13 cellular contexts compared by ENCODE assay signal in genomic region chr10:97788552-97789442, GRCh38. TPM values are rescaled to one million over a fixed set of nuclear protein-coding genes. Genes with fewer than 3 reads are reported as not detected.
DNase-seq lines count a peak whose midpoint lies in the region; ATAC-seq and TF ChIP-seq lines count a peak whose summit lies in the region.
"Had no signal": no experiment of that assay in that cellular context is flagged by ENCODE, and none has a peak within 500 bp of the region (broad histone marks: within the 10 kb centered on the region; RNA-seq: fewer than 3 reads in every experiment).

No MANE protein-coding gene starts in this region.

- intact Hi-C loops in mucosa of descending colon (cut with DNase I, micrococcal nuclease): no loop called here
- intact Hi-C loops in activated T-helper 1 cell treated with anti-CD3 and anti-CD28 coated beads, Interleukin-12 subunit alpha, Interleukin-12 subunit beta, Interleukin-2, Interleukin-4 antibody, amounts not matched to agents 30 ng/mL and 10 ng/mL and 1 ng/mL, durations not matched to agents 14 hours and 24 hours and 36 hours (cut with micrococcal nuclease): no loop called here
- intact Hi-C loops in activated CD4-positive, alpha-beta T cell treated with anti-CD3 and anti-CD28 coated beads, Interleukin-2, amount 10 ng/mL, durations not matched to agents 24 days and 14 days (cut with micrococcal nuclease): no loop called here

- DNase-seq in SJCRH30 (peak; percentile 69 to 80), fibroblast of villous mesenchyme (ENCODE audit: low read depth) (peak; percentile 50), mucosa of descending colon (peak; percentile 61 to 70 (median 68)), DMS79 treated with DMSO at 0.1 percent for 48 hours (lab: John Stamatoyannopoulos, UW) (no peak)
- DNase-seq in activated T-helper 1 cell treated with anti-CD3 and anti-CD28 coated beads, Interleukin-12 subunit alpha, Interleukin-12 subunit beta, Interleukin-2, Interleukin-4 antibody, amounts not matched to agents 30 ng/mL and 10 ng/mL and 1 ng/mL, durations not matched to agents 14 hours and 24 hours and 36 hours (ENCODE audit: low spot score): no peak
- DNase-seq in activated CD4-positive, alpha-beta T cell treated with anti-CD3 and anti-CD28 coated beads, Interleukin-2, amount 10 ng/mL, durations not matched to agents 24 days and 14 days: no peak
- DNase-seq: activated T-cell treated with anti-CD3 and anti-CD28 coated beads, Interleukin-2, amount 50 U/mL, for 48 hours; NCI-H774 had no signal

- ATAC-seq in mucosa of descending colon (peak; percentile 90), HG02840 (IDR thresholded peaks at IDR 0.05; ENCODE audit: low FRiP score, unreplicated experiment) (no peak)
- ATAC-seq: HCT116 had no signal

- H3K27ac ChIP-seq in BLaER1 (no peak overlapping the region; the same call in 1 of the 2 replicates), SJCRH30 (peak overlapping the region; percentile 48)

- TF ChIP-seq CTCF in fibroblast of villous mesenchyme (IDR thresholded peaks at IDR 0.05; ENCODE audit: insufficient read depth, low read depth, low read length) (no peak), mucosa of descending colon (IDR thresholded peaks at IDR 0.05) (no peak)

- no peak overlapping the region for H3K9ac ChIP-seq in BLaER1

- H3K9me3 ChIP-seq in BLaER1: no peaks in the 10 kb centered on the region
- H3K9me3 ChIP-seq in SJCRH30 (replicated peaks): no peaks in the 10 kb centered on the region
- no peaks in the 10 kb centered on the region for H3K9me3 ChIP-seq in mucosa of descending colon

- H3K36me3 ChIP-seq in BLaER1 (no peaks in the 10 kb centered on the region), SJCRH30 (no peaks in the 10 kb centered on the region), mucosa of descending colon (ENCODE audit: low read depth) (no peaks in the 10 kb centered on the region)

- peaks cover 9% of the 10 kb centered on the region for H3K27me3 Mint-ChIP-seq in activated T-helper 1 cell treated with anti-CD3 and anti-CD28 coated beads, Interleukin-12 subunit alpha, Interleukin-12 subunit beta, Interleukin-2, Interleukin-4 antibody, amounts not matched to agents 30 ng/mL and 10 ng/mL and 1 ng/mL, durations not matched to agents 14 hours and 24 hours and 36 hours (ENCODE audit: insufficient read depth)
- H3K27me3 Mint-ChIP-seq in activated CD4-positive, alpha-beta T cell treated with anti-CD3 and anti-CD28 coated beads, Interleukin-2, amount 10 ng/mL, durations not matched to agents 24 days and 14 days: peaks cover 15% of the 10 kb centered on the region

- H3K4me3 Mint-ChIP-seq in activated T-helper 1 cell treated with anti-CD3 and anti-CD28 coated beads, Interleukin-12 subunit alpha, Interleukin-12 subunit beta, Interleukin-2, Interleukin-4 antibody, amounts not matched to agents 30 ng/mL and 10 ng/mL and 1 ng/mL, durations not matched to agents 14 hours and 24 hours and 36 hours: no peak overlapping the region
- H3K4me3 Mint-ChIP-seq in activated CD4-positive, alpha-beta T cell treated with anti-CD3 and anti-CD28 coated beads, Interleukin-2, amount 10 ng/mL, durations not matched to agents 24 days and 14 days: no peak overlapping the region
- H3K4me3 Mint-ChIP-seq: T-helper 2 cell treated with Interferon-gamma antibody and Interleukin-4, amounts not matched to agents 5 μg/mL and 100 μg/mL, for 36 hours had no signal

- peaks cover 18% of the 10 kb centered on the region for H3K4me1 ChIP-seq in BLaER1
- peaks cover 10% of the 10 kb centered on the region for H3K4me1 ChIP-seq in SJCRH30
- no peaks in the 10 kb centered on the region for H3K4me1 ChIP-seq in mucosa of descending colon (ENCODE audit: low read depth)

- H3K4me3 ChIP-seq in BLaER1 (no peak overlapping the region), SJCRH30 (peak overlapping the region; percentile 31), fibroblast of villous mesenchyme (ENCODE audit: low read depth, low read length) (peak overlapping the region; percentile 2), mucosa of descending colon (no peak overlapping the region)

- no peaks in the 10 kb centered on the region for H4K20me1 ChIP-seq in BLaER1

- H3K4me2 ChIP-seq in BLaER1: peak overlapping the region; percentile 56

- no peaks in the 10 kb centered on the region for H3K9me3 Mint-ChIP-seq in activated T-helper 1 cell treated with anti-CD3 and anti-CD28 coated beads, Interleukin-12 subunit alpha, Interleukin-12 subunit beta, Interleukin-2, Interleukin-4 antibody, amounts not matched to agents 30 ng/mL and 10 ng/mL and 1 ng/mL, durations not matched to agents 14 hours and 24 hours and 36 hours
- no peaks in the 10 kb centered on the region for H3K9me3 Mint-ChIP-seq in activated CD4-positive, alpha-beta T cell treated with anti-CD3 and anti-CD28 coated beads, Interleukin-2, amount 10 ng/mL, durations not matched to agents 24 days and 14 days
- H3K9me3 Mint-ChIP-seq: T-helper 2 cell treated with Interferon-gamma antibody and Interleukin-4, amounts not matched to agents 5 μg/mL and 100 μg/mL, for 36 hours had no signal

- no peaks in the 10 kb centered on the region for H3K36me3 Mint-ChIP-seq in activated T-helper 1 cell treated with anti-CD3 and anti-CD28 coated beads, Interleukin-12 subunit alpha, Interleukin-12 subunit beta, Interleukin-2, Interleukin-4 antibody, amounts not matched to agents 30 ng/mL and 10 ng/mL and 1 ng/mL, durations not matched to agents 14 hours and 24 hours and 36 hours (ENCODE audit: low read depth)
- no peaks in the 10 kb centered on the region for H3K36me3 Mint-ChIP-seq in activated CD4-positive, alpha-beta T cell treated with anti-CD3 and anti-CD28 coated beads, Interleukin-2, amount 10 ng/mL, durations not matched to agents 24 days and 14 days (ENCODE audit: low read depth)

- peaks cover 7% of the 10 kb centered on the region for H3K4me1 Mint-ChIP-seq in activated T-helper 1 cell treated with anti-CD3 and anti-CD28 coated beads, Interleukin-12 subunit alpha, Interleukin-12 subunit beta, Interleukin-2, Interleukin-4 antibody, amounts not matched to agents 30 ng/mL and 10 ng/mL and 1 ng/mL, durations not matched to agents 14 hours and 24 hours and 36 hours (ENCODE audit: low read depth)
- peaks cover 4% of the 10 kb centered on the region for H3K4me1 Mint-ChIP-seq in activated CD4-positive, alpha-beta T cell treated with anti-CD3 and anti-CD28 coated beads, Interleukin-2, amount 10 ng/mL, durations not matched to agents 24 days and 14 days

- H3K27ac Mint-ChIP-seq in activated T-helper 1 cell treated with anti-CD3 and anti-CD28 coated beads, Interleukin-12 subunit alpha, Interleukin-12 subunit beta, Interleukin-2, Interleukin-4 antibody, amounts not matched to agents 30 ng/mL and 10 ng/mL and 1 ng/mL, durations not matched to agents 14 hours and 24 hours and 36 hours: no peak overlapping the region
- H3K27ac Mint-ChIP-seq in activated CD4-positive, alpha-beta T cell treated with anti-CD3 and anti-CD28 coated beads, Interleukin-2, amount 10 ng/mL, durations not matched to agents 24 days and 14 days: no peak overlapping the region
- H3K27ac Mint-ChIP-seq: T-helper 2 cell treated with Interferon-gamma antibody and Interleukin-4, amounts not matched to agents 5 μg/mL and 100 μg/mL, for 36 hours had no signal

- H3K27me3 ChIP-seq in BLaER1: no peaks in the 10 kb centered on the region
- no peaks in the 10 kb centered on the region for H3K27me3 ChIP-seq in SJCRH30

RNA-seq across cellular contexts. Expression of gene SFRP5, which starts 17.0 kb away (rescaled TPM):
- total RNA-seq in SJCRH30 (2014; rRNA removed; shearing (Covaris generic)): not detected in 2 replicates
- total RNA-seq in fibroblast of villous mesenchyme (not detected in 2 replicates), mucosa of descending colon (10 to 100 TPM in 1 of 3 donors, 1 to 10 TPM in 1, under 1 TPM in 1; 0.41 to 23.0 (median 1.0) TPM)
- total RNA-seq in activated T-helper 1 cell treated with anti-CD3 and anti-CD28 coated beads, Interleukin-12 subunit alpha, Interleukin-12 subunit beta, Interleukin-2, Interleukin-4 antibody, amounts not matched to agents 30 ng/mL and 10 ng/mL and 1 ng/mL, durations not matched to agents 14 hours and 24 hours and 36 hours: not detected in 2 replicates
- total RNA-seq in activated CD4-positive, alpha-beta T cell treated with anti-CD3 and anti-CD28 coated beads, Interleukin-2, amount 10 ng/mL, durations not matched to agents 24 days and 14 days: not detected in 2 replicates
- total RNA-seq: bronchial epithelial cell had no signal

RNA-seq across cellular contexts. Expression of gene ZFYVE27, which starts 51.9 kb away (rescaled TPM):
- total RNA-seq in SJCRH30 (2014; rRNA removed; shearing (Covaris generic)): 20.7 and 27.1 TPM in 2 replicates
- total RNA-seq in fibroblast of villous mesenchyme: 19.6 and 22.0 TPM in 2 replicates
- total RNA-seq in mucosa of descending colon: 10 to 100 TPM; 48.8 to 83.7 (median 55.0) TPM
- 41.7 and 42.5 TPM in 2 replicates for total RNA-seq in activated T-helper 1 cell treated with anti-CD3 and anti-CD28 coated beads, Interleukin-12 subunit alpha, Interleukin-12 subunit beta, Interleukin-2, Interleukin-4 antibody, amounts not matched to agents 30 ng/mL and 10 ng/mL and 1 ng/mL, durations not matched to agents 14 hours and 24 hours and 36 hours
- 38.1 and 42.2 TPM in 2 replicates for total RNA-seq in activated CD4-positive, alpha-beta T cell treated with anti-CD3 and anti-CD28 coated beads, Interleukin-2, amount 10 ng/mL, durations not matched to agents 24 days and 14 days

Comparison
In these comparisons a context has a peak if more than half of its experiments do, and no peak if none do; other contexts are left out.
1. H3K4me3 ChIP-seq: peak in SJCRH30 (single experiment) and fibroblast of villous mesenchyme (single experiment); none in BLaER1 (single experiment) and mucosa of descending colon (single experiment).
2. DNase-seq: peak in SJCRH30 (2 of 2), fibroblast of villous mesenchyme (single experiment) and mucosa of descending colon (3 of 3); none in activated T-helper 1 cell treated with anti-CD3 and anti-CD28 coated beads, Interleukin-12 subunit alpha, Interleukin-12 subunit beta, Interleukin-2, Interleukin-4 antibody, amounts not matched to agents 30 ng/mL and 10 ng/mL and 1 ng/mL, durations not matched to agents 14 hours and 24 hours and 36 hours (single experiment), activated CD4-positive, alpha-beta T cell treated with anti-CD3 and anti-CD28 coated beads, Interleukin-2, amount 10 ng/mL, durations not matched to agents 24 days and 14 days (single experiment) and DMS79 treated with DMSO at 0.1 percent for 48 hours (single experiment).